In genomic region chr2:39059366-39059952, GRCh38 we compare ENCODE assay signal across 1 cellular context.
TF ChIP-seq lines count a peak whose summit lies in the region.

No MANE protein-coding gene starts in this region.

TF ChIP-seq in K562, 482 proteins besides CTCF, POLR2A, EP300 and RAD21 (continued from another document):
- TF ChIP-seq, protein P1, sequence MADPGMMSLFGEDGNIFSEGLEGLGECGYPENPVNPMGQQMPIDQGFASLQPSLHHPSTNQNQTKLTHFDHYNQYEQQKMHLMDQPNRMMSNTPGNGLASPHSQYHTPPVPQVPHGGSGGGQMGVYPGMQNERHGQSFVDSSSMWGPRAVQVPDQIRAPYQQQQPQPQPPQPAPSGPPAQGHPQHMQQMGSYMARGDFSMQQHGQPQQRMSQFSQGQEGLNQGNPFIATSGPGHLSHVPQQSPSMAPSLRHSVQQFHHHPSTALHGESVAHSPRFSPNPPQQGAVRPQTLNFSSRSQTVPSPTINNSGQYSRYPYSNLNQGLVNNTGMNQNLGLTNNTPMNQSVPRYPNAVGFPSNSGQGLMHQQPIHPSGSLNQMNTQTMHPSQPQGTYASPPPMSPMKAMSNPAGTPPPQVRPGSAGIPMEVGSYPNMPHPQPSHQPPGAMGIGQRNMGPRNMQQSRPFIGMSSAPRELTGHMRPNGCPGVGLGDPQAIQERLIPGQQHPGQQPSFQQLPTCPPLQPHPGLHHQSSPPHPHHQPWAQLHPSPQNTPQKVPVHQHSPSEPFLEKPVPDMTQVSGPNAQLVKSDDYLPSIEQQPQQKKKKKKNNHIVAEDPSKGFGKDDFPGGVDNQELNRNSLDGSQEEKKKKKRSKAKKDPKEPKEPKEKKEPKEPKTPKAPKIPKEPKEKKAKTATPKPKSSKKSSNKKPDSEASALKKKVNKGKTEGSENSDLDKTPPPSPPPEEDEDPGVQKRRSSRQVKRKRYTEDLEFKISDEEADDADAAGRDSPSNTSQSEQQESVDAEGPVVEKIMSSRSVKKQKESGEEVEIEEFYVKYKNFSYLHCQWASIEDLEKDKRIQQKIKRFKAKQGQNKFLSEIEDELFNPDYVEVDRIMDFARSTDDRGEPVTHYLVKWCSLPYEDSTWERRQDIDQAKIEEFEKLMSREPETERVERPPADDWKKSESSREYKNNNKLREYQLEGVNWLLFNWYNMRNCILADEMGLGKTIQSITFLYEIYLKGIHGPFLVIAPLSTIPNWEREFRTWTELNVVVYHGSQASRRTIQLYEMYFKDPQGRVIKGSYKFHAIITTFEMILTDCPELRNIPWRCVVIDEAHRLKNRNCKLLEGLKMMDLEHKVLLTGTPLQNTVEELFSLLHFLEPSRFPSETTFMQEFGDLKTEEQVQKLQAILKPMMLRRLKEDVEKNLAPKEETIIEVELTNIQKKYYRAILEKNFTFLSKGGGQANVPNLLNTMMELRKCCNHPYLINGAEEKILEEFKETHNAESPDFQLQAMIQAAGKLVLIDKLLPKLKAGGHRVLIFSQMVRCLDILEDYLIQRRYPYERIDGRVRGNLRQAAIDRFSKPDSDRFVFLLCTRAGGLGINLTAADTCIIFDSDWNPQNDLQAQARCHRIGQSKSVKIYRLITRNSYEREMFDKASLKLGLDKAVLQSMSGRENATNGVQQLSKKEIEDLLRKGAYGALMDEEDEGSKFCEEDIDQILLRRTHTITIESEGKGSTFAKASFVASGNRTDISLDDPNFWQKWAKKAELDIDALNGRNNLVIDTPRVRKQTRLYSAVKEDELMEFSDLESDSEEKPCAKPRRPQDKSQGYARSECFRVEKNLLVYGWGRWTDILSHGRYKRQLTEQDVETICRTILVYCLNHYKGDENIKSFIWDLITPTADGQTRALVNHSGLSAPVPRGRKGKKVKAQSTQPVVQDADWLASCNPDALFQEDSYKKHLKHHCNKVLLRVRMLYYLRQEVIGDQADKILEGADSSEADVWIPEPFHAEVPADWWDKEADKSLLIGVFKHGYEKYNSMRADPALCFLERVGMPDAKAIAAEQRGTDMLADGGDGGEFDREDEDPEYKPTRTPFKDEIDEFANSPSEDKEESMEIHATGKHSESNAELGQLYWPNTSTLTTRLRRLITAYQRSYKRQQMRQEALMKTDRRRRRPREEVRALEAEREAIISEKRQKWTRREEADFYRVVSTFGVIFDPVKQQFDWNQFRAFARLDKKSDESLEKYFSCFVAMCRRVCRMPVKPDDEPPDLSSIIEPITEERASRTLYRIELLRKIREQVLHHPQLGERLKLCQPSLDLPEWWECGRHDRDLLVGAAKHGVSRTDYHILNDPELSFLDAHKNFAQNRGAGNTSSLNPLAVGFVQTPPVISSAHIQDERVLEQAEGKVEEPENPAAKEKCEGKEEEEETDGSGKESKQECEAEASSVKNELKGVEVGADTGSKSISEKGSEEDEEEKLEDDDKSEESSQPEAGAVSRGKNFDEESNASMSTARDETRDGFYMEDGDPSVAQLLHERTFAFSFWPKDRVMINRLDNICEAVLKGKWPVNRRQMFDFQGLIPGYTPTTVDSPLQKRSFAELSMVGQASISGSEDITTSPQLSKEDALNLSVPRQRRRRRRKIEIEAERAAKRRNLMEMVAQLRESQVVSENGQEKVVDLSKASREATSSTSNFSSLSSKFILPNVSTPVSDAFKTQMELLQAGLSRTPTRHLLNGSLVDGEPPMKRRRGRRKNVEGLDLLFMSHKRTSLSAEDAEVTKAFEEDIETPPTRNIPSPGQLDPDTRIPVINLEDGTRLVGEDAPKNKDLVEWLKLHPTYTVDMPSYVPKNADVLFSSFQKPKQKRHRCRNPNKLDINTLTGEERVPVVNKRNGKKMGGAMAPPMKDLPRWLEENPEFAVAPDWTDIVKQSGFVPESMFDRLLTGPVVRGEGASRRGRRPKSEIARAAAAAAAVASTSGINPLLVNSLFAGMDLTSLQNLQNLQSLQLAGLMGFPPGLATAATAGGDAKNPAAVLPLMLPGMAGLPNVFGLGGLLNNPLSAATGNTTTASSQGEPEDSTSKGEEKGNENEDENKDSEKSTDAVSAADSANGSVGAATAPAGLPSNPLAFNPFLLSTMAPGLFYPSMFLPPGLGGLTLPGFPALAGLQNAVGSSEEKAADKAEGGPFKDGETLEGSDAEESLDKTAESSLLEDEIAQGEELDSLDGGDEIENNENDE (IDR thresholded peaks at IDR 0.05; ENCODE audit: low read depth, low read length): no peak
- TF ChIP-seq ZKSCAN3 (CRISPR knock-in tag; IDR thresholded peaks at IDR 0.05) (no peak), PYGO2 (tag; IDR thresholded peaks at IDR 0.05) (no peak), ZBTB8A (IDR thresholded peaks at IDR 0.05; ENCODE audit: partially characterized antibody) (no peak), CEBPG (CRISPR knock-in tag; IDR thresholded peaks at IDR 0.05) (no peak), CEBPG (tag; conservative IDR thresholded peaks at IDR 0.05 in 1 of 2, IDR thresholded peaks at IDR 0.05 in 1 of 2) (peak in 1 of 2 experiments; percentile 41; a peak in 2 of 4 replicates), POLR2H (tag; IDR thresholded peaks at IDR 0.05; ENCODE audit: low read depth) (peak; percentile 33; the same call in 1 of the 2 replicates), CREB5 (CRISPR knock-in tag; IDR thresholded peaks at IDR 0.05) (no peak), POLR2B (IDR thresholded peaks at IDR 0.05; ENCODE audit: low read depth, partially characterized antibody) (no peak), GATAD2B (IDR thresholded peaks at IDR 0.05; ENCODE audit: borderline replicate concordance) (0 out of 2 replicates have a peak, but pooled peaks have one; percentile 30), HDAC1 (IDR thresholded peaks at IDR 0.05) (no peak), ZNF24 (IDR thresholded peaks at IDR 0.05) (no peak), TARDBP (IDR thresholded peaks at IDR 0.05) (no peak), SMC3 (conservative IDR thresholded peaks at IDR 0.05; ENCODE audit: insufficient read depth, low read depth, low read length) (peak; percentile 52), KLF6 (CRISPR knock-in tag; IDR thresholded peaks at IDR 0.05; ENCODE audit: borderline replicate concordance) (no peak), ZNF324 (CRISPR knock-in tag; IDR thresholded peaks at IDR 0.05) (no peak), RFX5 (IDR thresholded peaks at IDR 0.05; ENCODE audit: low read depth, low read length) (peak; percentile 32; the same call in 1 of the 2 replicates), LEF1 (IDR thresholded peaks at IDR 0.05) (no peak), CBX1 (IDR thresholded peaks at IDR 0.05; ENCODE audit: low read depth) (no peak), HNRNPL (IDR thresholded peaks at IDR 0.05; ENCODE audit: low read depth, low read length) (no peak)
- TF ChIP-seq, protein P2, sequence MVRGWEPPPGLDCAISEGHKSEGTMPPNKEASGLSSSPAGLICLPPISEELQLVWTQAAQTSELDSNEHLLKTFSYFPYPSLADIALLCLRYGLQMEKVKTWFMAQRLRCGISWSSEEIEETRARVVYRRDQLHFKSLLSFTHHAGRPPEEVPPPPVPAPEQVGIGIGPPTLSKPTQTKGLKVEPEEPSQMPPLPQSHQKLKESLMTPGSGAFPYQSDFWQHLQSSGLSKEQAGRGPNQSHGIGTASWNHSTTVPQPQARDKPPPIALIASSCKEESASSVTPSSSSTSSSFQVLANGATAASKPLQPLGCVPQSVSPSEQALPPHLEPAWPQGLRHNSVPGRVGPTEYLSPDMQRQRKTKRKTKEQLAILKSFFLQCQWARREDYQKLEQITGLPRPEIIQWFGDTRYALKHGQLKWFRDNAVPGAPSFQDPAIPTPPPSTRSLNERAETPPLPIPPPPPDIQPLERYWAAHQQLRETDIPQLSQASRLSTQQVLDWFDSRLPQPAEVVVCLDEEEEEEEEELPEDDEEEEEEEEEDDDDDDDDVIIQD (CRISPR knock-in tag; IDR thresholded peaks at IDR 0.05): no peak
- TF ChIP-seq, protein P3, sequence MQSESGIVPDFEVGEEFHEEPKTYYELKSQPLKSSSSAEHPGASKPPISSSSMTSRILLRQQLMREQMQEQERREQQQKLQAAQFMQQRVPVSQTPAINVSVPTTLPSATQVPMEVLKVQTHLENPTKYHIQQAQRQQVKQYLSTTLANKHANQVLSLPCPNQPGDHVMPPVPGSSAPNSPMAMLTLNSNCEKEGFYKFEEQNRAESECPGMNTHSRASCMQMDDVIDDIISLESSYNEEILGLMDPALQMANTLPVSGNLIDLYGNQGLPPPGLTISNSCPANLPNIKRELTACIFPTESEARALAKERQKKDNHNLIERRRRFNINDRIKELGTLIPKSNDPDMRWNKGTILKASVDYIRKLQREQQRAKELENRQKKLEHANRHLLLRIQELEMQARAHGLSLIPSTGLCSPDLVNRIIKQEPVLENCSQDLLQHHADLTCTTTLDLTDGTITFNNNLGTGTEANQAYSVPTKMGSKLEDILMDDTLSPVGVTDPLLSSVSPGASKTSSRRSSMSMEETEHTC (IDR thresholded peaks at IDR 0.05): no peak
- TF ChIP-seq, protein P4, sequence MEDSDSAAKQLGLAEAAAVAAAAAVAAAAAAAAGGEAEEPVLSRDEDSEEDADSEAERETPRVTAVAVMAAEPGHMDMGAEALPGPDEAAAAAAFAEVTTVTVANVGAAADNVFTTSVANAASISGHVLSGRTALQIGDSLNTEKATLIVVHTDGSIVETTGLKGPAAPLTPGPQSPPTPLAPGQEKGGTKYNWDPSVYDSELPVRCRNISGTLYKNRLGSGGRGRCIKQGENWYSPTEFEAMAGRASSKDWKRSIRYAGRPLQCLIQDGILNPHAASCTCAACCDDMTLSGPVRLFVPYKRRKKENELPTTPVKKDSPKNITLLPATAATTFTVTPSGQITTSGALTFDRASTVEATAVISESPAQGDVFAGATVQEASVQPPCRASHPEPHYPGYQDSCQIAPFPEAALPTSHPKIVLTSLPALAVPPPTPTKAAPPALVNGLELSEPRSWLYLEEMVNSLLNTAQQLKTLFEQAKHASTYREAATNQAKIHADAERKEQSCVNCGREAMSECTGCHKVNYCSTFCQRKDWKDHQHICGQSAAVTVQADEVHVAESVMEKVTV (CRISPR knock-in tag; IDR thresholded peaks at IDR 0.05): peak; percentile 78
- TF ChIP-seq, protein P5, sequence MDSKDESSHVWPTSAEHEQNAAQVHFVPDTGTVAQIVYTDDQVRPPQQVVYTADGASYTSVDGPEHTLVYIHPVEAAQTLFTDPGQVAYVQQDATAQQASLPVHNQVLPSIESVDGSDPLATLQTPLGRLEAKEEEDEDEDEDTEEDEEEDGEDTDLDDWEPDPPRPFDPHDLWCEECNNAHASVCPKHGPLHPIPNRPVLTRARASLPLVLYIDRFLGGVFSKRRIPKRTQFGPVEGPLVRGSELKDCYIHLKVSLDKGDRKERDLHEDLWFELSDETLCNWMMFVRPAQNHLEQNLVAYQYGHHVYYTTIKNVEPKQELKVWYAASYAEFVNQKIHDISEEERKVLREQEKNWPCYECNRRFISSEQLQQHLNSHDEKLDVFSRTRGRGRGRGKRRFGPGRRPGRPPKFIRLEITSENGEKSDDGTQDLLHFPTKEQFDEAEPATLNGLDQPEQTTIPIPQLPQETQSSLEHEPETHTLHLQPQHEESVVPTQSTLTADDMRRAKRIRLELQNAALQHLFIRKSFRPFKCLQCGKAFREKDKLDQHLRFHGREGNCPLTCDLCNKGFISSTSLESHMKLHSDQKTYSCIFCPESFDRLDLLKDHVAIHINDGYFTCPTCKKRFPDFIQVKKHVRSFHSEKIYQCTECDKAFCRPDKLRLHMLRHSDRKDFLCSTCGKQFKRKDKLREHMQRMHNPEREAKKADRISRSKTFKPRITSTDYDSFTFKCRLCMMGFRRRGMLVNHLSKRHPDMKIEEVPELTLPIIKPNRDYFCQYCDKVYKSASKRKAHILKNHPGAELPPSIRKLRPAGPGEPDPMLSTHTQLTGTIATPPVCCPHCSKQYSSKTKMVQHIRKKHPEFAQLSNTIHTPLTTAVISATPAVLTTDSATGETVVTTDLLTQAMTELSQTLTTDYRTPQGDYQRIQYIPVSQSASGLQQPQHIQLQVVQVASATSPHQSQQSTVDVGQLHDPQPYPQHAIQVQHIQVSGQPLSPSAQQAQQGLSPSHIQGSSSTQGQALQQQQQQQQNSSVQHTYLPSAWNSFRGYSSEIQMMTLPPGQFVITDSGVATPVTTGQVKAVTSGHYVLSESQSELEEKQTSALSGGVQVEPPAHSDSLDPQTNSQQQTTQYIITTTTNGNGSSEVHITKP (IDR thresholded peaks at IDR 0.05; ENCODE audit: partially characterized antibody): no peak
- TF ChIP-seq, protein P6, sequence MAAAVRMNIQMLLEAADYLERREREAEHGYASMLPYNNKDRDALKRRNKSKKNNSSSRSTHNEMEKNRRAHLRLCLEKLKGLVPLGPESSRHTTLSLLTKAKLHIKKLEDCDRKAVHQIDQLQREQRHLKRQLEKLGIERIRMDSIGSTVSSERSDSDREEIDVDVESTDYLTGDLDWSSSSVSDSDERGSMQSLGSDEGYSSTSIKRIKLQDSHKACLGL (CRISPR knock-in tag; IDR thresholded peaks at IDR 0.05; ENCODE audit: borderline replicate concordance, poor library complexity, severe bottlenecking): no peak
